Comparison of ENCODE assay signal across 16 cellular contexts in the genomic region with DNA sequence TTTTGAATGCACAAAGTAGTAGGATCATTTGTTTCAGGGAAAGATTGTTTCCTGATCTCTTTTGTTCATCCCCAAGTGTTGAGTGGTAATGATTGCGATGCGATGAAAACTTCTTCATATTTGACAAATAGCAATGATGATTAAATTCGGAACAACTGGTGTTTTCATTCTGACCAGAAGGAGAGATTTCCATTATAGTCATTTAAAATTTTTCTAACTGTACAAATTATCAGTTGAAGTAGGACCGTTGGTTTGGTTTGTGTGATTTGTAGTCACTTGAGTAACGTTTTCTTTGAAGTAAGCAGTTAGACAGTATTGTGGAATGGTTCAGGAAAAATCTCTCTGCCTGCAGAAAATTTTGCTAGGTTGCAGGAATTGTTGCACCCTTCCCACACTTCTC. TPM values are rescaled to one million over a fixed set of nuclear protein-coding genes. Genes with fewer than 3 reads are reported as not detected.
DNase-seq lines count a peak whose midpoint lies in the region; ATAC-seq and TF ChIP-seq lines count a peak whose summit lies in the region.
"Had no signal": no experiment of that assay in that cellular context is flagged by ENCODE, and none has a peak within 500 bp of the region (broad histone marks: within the 10 kb centered on the region; RNA-seq: fewer than 3 reads in every experiment).

No MANE protein-coding gene starts in this region.

- no peak overlapping the region for H3K4me3 Mint-ChIP-seq in activated T-cell treated with anti-CD3 and anti-CD28 coated beads, Interleukin-2, amount 50 U/mL, for 24 hours
- no peak overlapping the region for H3K4me3 Mint-ChIP-seq in activated T-cell treated with anti-CD3 and anti-CD28 coated beads, Interleukin-2, amount 50 U/mL, for 4 hours
- H3K4me3 Mint-ChIP-seq in effector memory CD8-positive, alpha-beta T cell: peak overlapping the region in 1 of 2 donors; percentile 53
- no peak overlapping the region for H3K4me3 Mint-ChIP-seq in stimulated activated naive B cell treated with anti-CD40 and anti-IgM and Interleukin-4, amounts not matched to agents 10 μg/mL and 1 μg/mL and 100 μg/mL, for 72 hours

- H3K4me3 ChIP-seq in OCI-LY1 (ENCODE audit: low read depth, low read length, poor library complexity, severe bottlenecking): peak overlapping the region; percentile 80

- DNase-seq in activated T-cell treated with anti-CD3 and anti-CD28 coated beads, Interleukin-2, amount 50 U/mL, for 24 hours: no peak
- DNase-seq in activated T-cell treated with anti-CD3 and anti-CD28 coated beads, Interleukin-2, amount 50 U/mL, for 4 hours: no peak
- DNase-seq in effector memory CD8-positive, alpha-beta T cell: no peak
- no peak for DNase-seq in stimulated activated naive B cell treated with anti-CD40 and anti-IgM and Interleukin-4, amounts not matched to agents 10 μg/mL and 1 μg/mL and 100 μg/mL, for 72 hours
- DNase-seq in DMS79 (lab: John Stamatoyannopoulos, UW) (no peak), UCSD-AML1 (lab: John Stamatoyannopoulos, UW; ENCODE audit: unreplicated experiment) (no peak), NCI-H2029 treated with DMSO at 0.1 percent for 48 hours (lab: John Stamatoyannopoulos, UW) (no peak)
- DNase-seq: DMS53, HCEC 1CT, KBM-7, NCI-H1092, NCI-H446, Right ventricle myocardium superior, SK-N-SH had no signal

- H3F3A ChIP-seq in OCI-LY1 (ENCODE audit: insufficient read depth, low read length): no peaks in the 10 kb centered on the region

- peaks cover 82% of the 10 kb centered on the region for H3K4me1 Mint-ChIP-seq in activated T-cell treated with anti-CD3 and anti-CD28 coated beads, Interleukin-2, amount 50 U/mL, for 24 hours (ENCODE audit: low read depth)
- H3K4me1 Mint-ChIP-seq in activated T-cell treated with anti-CD3 and anti-CD28 coated beads, Interleukin-2, amount 50 U/mL, for 4 hours (ENCODE audit: low read depth): peaks cover 81% of the 10 kb centered on the region
- peaks cover 50 to 70% of the 10 kb centered on the region in 2 donors for H3K4me1 Mint-ChIP-seq in effector memory CD8-positive, alpha-beta T cell (ENCODE audit: low read depth in 2 of 2)
- peaks cover 44 to 71% of the 10 kb centered on the region in 2 donors for H3K4me1 Mint-ChIP-seq in stimulated activated naive B cell treated with anti-CD40 and anti-IgM and Interleukin-4, amounts not matched to agents 10 μg/mL and 1 μg/mL and 100 μg/mL, for 72 hours

- H3K4me1 ChIP-seq in OCI-LY1 (ENCODE audit: insufficient read depth, low read length, severe bottlenecking): peaks cover 100% of the 10 kb centered on the region

- peak overlapping the region; percentile 91 for H3K27ac ChIP-seq in OCI-LY1 (ENCODE audit: low read depth, low read length, poor library complexity, severe bottlenecking)
- H3K27ac ChIP-seq: C4-2B had no signal

- no peaks in the 10 kb centered on the region for H3K36me3 ChIP-seq in OCI-LY1 (ENCODE audit: insufficient read depth, low read length)

- H3K9me3 Mint-ChIP-seq in activated T-cell treated with anti-CD3 and anti-CD28 coated beads, Interleukin-2, amount 50 U/mL, for 24 hours: no peaks in the 10 kb centered on the region
- no peaks in the 10 kb centered on the region for H3K9me3 Mint-ChIP-seq in activated T-cell treated with anti-CD3 and anti-CD28 coated beads, Interleukin-2, amount 50 U/mL, for 4 hours
- H3K9me3 Mint-ChIP-seq in effector memory CD8-positive, alpha-beta T cell: no peaks in the 10 kb centered on the region
- H3K9me3 Mint-ChIP-seq in stimulated activated naive B cell treated with anti-CD40 and anti-IgM and Interleukin-4, amounts not matched to agents 10 μg/mL and 1 μg/mL and 100 μg/mL, for 72 hours: no peaks in the 10 kb centered on the region

- H3K9me3 ChIP-seq in OCI-LY1 (ENCODE audit: low read length): no peaks in the 10 kb centered on the region
- H3K9me3 ChIP-seq: SK-N-SH had no signal

- no peak for TF ChIP-seq CTCF in OCI-LY1 (IDR thresholded peaks at IDR 0.05; ENCODE audit: low read length)

- no peaks in the 10 kb centered on the region for H3K27me3 Mint-ChIP-seq in activated T-cell treated with anti-CD3 and anti-CD28 coated beads, Interleukin-2, amount 50 U/mL, for 24 hours
- no peaks in the 10 kb centered on the region for H3K27me3 Mint-ChIP-seq in activated T-cell treated with anti-CD3 and anti-CD28 coated beads, Interleukin-2, amount 50 U/mL, for 4 hours (ENCODE audit: low read depth)
- H3K27me3 Mint-ChIP-seq in effector memory CD8-positive, alpha-beta T cell: no peaks in the 10 kb centered on the region
- H3K27me3 Mint-ChIP-seq in stimulated activated naive B cell treated with anti-CD40 and anti-IgM and Interleukin-4, amounts not matched to agents 10 μg/mL and 1 μg/mL and 100 μg/mL, for 72 hours: no peaks in the 10 kb centered on the region

- peak overlapping the region; percentile 69 for H3K27ac Mint-ChIP-seq in activated T-cell treated with anti-CD3 and anti-CD28 coated beads, Interleukin-2, amount 50 U/mL, for 24 hours
- H3K27ac Mint-ChIP-seq in effector memory CD8-positive, alpha-beta T cell: peak overlapping the region; percentile 35 to 88
- peak overlapping the region; percentile 42 for H3K27ac Mint-ChIP-seq in stimulated activated naive B cell treated with anti-CD40 and anti-IgM and Interleukin-4, amounts not matched to agents 10 μg/mL and 1 μg/mL and 100 μg/mL, for 72 hours

- peaks cover 97% of the 10 kb centered on the region for H3K79me2 ChIP-seq in OCI-LY1 (ENCODE audit: insufficient read depth, low read length)

- H3K27me3 ChIP-seq in OCI-LY1 (ENCODE audit: insufficient read depth, low read length): no peaks in the 10 kb centered on the region

- H3K9ac ChIP-seq in OCI-LY1 (ENCODE audit: low read length): peak overlapping the region; percentile 84; the same call in 1 of the 2 replicates
- H3K9ac ChIP-seq: SK-N-SH had no signal

- no peaks in the 10 kb centered on the region for H4K20me1 ChIP-seq in OCI-LY1 (ENCODE audit: insufficient read depth, low read length)

- no peak overlapping the region for H2AFZ ChIP-seq in OCI-LY1 (ENCODE audit: low read length)

- peak overlapping the region; percentile 98 for H3K4me2 ChIP-seq in OCI-LY1 (ENCODE audit: low read length)
- H3K4me2 ChIP-seq: SK-N-SH had no signal

- no peak for ATAC-seq in activated T-cell treated with anti-CD3 and anti-CD28 coated beads, Interleukin-2, amount 50 U/mL, for 4 hours
- no peak for ATAC-seq in effector memory CD8-positive, alpha-beta T cell (replicated peaks)
- ATAC-seq in stimulated activated naive B cell treated with anti-CD40 and anti-IgM and Interleukin-4, amounts not matched to agents 10 μg/mL and 1 μg/mL and 100 μg/mL, for 72 hours (replicated peaks): no peak

- H3K9me2 ChIP-seq in OCI-LY1 (ENCODE audit: low read depth, low read length): no peaks in the 10 kb centered on the region
- H3K9me2 ChIP-seq: SK-N-SH had no signal

- H3K36me3 Mint-ChIP-seq in activated T-cell treated with anti-CD3 and anti-CD28 coated beads, Interleukin-2, amount 50 U/mL, for 24 hours (ENCODE audit: low read depth): peaks cover 60% of the 10 kb centered on the region
- peaks cover 4% of the 10 kb centered on the region for H3K36me3 Mint-ChIP-seq in activated T-cell treated with anti-CD3 and anti-CD28 coated beads, Interleukin-2, amount 50 U/mL, for 4 hours (ENCODE audit: insufficient read depth)
- peaks cover 3% of the 10 kb centered on the region for H3K36me3 Mint-ChIP-seq in effector memory CD8-positive, alpha-beta T cell (ENCODE audit: insufficient read depth)
- H3K36me3 Mint-ChIP-seq in stimulated activated naive B cell treated with anti-CD40 and anti-IgM and Interleukin-4, amounts not matched to agents 10 μg/mL and 1 μg/mL and 100 μg/mL, for 72 hours: peaks cover 6 to 25% of the 10 kb centered on the region in 2 donors

RNA-seq across cellular contexts. Expression of a gene that starts 5.9 kb away (rescaled TPM):
- 10 to 100 TPM; 59.8 to 72.8 (median 67.0) TPM for total RNA-seq in activated T-cell treated with anti-CD3 and anti-CD28 coated beads, Interleukin-2, amount 50 U/mL, for 4 hours

RNA-seq across cellular contexts. Expression of a gene that starts 32.0 kb away (rescaled TPM):
- total RNA-seq in activated T-cell treated with anti-CD3 and anti-CD28 coated beads, Interleukin-2, amount 50 U/mL, for 4 hours: under 1 TPM; 0.42 to 0.78 (median 0.57) TPM
